Comparison of ENCODE assay signal across 15 cellular contexts in genomic region chr17:62650587-62650986, GRCh38. TPM values are rescaled to one million over a fixed set of nuclear protein-coding genes. Genes with fewer than 3 reads are reported as not detected.
A peak's percentile ranks its signal among the peaks of the same experiment; 100 is the strongest.
DNase-seq lines count a peak whose midpoint lies in the region; ATAC-seq, FAIRE-seq and TF ChIP-seq lines count a peak whose summit lies in the region.
"Had no signal": no experiment of that assay in that cellular context is flagged by ENCODE, and none has a peak within 500 bp of the region (broad histone marks: within the 10 kb centered on the region; RNA-seq: fewer than 3 reads in every experiment).

No MANE protein-coding gene starts in this region.

- peaks cover 8% of the 10 kb centered on the region for H3K36me3 ChIP-seq in IMR-90 (ENCODE audit: control insufficient read depth, insufficient read depth, low read length)
- no peaks in the 10 kb centered on the region for H3K36me3 ChIP-seq in H1 (ENCODE audit: control insufficient read depth in 2 of 4, insufficient read depth in 4 of 4, low read length in 3 of 4)
- H3K36me3 ChIP-seq in osteoblast (ENCODE audit: insufficient read depth, low read length) = peaks cover 14% of the 10 kb centered on the region

- no peak for FAIRE-seq in H1 (lab: Jason Lieb, UNC)
- FAIRE-seq: D721Med, H54 had no signal

- H3K18ac ChIP-seq in IMR-90 (ENCODE audit: low read depth, low read length) = no peak overlapping the region
- no peak overlapping the region for H3K18ac ChIP-seq in H1 (ENCODE audit: extremely low read depth, low read length)

- H3K79me2 ChIP-seq in H1 (ENCODE audit: control insufficient read depth in 1 of 2, insufficient read depth in 2 of 2, low read length in 2 of 2) = no peaks in the 10 kb centered on the region
- H3K79me2 ChIP-seq in osteoblast (ENCODE audit: insufficient read depth, low read length) = peaks cover 81% of the 10 kb centered on the region

- H3K79me1 ChIP-seq in IMR-90 (ENCODE audit: low read depth in 1 of 2, low read length in 2 of 2) (peaks cover 29 to 90% of the 10 kb centered on the region in 2 experiments), H1 (ENCODE audit: low read depth, low read length) (no peaks in the 10 kb centered on the region; the same call in 1 of the 2 replicates)

- H3K4me2 ChIP-seq in IMR-90 (ENCODE audit: low read depth, low read length) (no peak overlapping the region), H1 (ENCODE audit: insufficient read depth in 1 of 2, low read depth in 2 of 2, low read length in 2 of 2) (no peak overlapping the region), osteoblast (ENCODE audit: insufficient read depth, low read length) (no peak overlapping the region)

- H3K9ac ChIP-seq in IMR-90 (ENCODE audit: low read depth, low read length) = no peak overlapping the region
- H3K9ac ChIP-seq in H1 (replicated peaks in 1 of 4; ENCODE audit: extremely low read depth in 1 of 4, low read depth in 3 of 4, low read length in 3 of 4) = no peak overlapping the region

- H4K91ac ChIP-seq in IMR-90 (ENCODE audit: insufficient read depth, low read depth, low read length) = peak overlapping the region; percentile 9; the same call in 1 of the 2 replicates
- H4K91ac ChIP-seq in H1 (replicated peaks; ENCODE audit: insufficient read length, low read length) = peak overlapping the region; percentile 54

- BruUV-seq in IMR-90 (replicated peaks; lab: Mats Ljungman, UMichigan) = no TSS peak

- H3K56ac ChIP-seq in IMR-90 (ENCODE audit: extremely low read depth, insufficient read depth, low read length) (no peak overlapping the region), H1 (replicated peaks; ENCODE audit: insufficient read length, low read depth, low read length) (no peak overlapping the region)

- intact Hi-C loops in IMR-90 (cut with micrococcal nuclease) = loop anchor here (10.0 kb wide), 1 partner anchor 96 kb away; no protein-coding TSS in a partner anchor

- ATAC-seq in IMR-90 (ENCODE audit: low read depth) (no peak), GM18520 (IDR thresholded peaks at IDR 0.05; ENCODE audit: unreplicated experiment) (no peak)

- in situ Hi-C loops in IMR-90 (cut with MboI; ENCODE audit: low sequenced_read_pairs) = no loop called here

- TF ChIP-seq CTCF in IMR-90 (conservative IDR thresholded peaks at IDR 0.05; ENCODE audit: low read depth, low read length) (no peak), H1 (IDR thresholded peaks at IDR 0.05; ENCODE audit: control extremely low read depth in 1 of 3, insufficient read depth in 1 of 3, low read depth in 1 of 3, low read length in 3 of 3) (no peak), osteoblast (IDR thresholded peaks at IDR 0.05; ENCODE audit: extremely low read depth, low read depth, low read length) (no peak)

- H3K27ac ChIP-seq in IMR-90 (ENCODE audit: insufficient read depth, low read length) = no peak overlapping the region
- no peak overlapping the region for H3K27ac ChIP-seq in H1 (ENCODE audit: low read depth, low read length)
- peak overlapping the region; percentile 75 for H3K27ac ChIP-seq in osteoblast (ENCODE audit: low read depth, low read length)
- H3K27ac ChIP-seq: SK-N-MC had no signal

- no peak overlapping the region for H2BK12ac ChIP-seq in H1 (ENCODE audit: low read depth, low read length)

- H3K4me3 ChIP-seq in IMR-90 (ENCODE audit: insufficient read depth, low read depth, low read length) (no peak overlapping the region), H1 (ENCODE audit: extremely low read depth in 1 of 4, insufficient read depth in 2 of 4, low read depth in 3 of 4, low read length in 4 of 4) (no peak overlapping the region), osteoblast (ENCODE audit: insufficient read depth, low read length) (no peak overlapping the region)
- H3K4me3 ChIP-seq: SK-N-MC had no signal

- DNase-seq in EH (ENCODE audit: low read depth) = peak; percentile 45
- DNase-seq in IMR-90 = no peak
- DNase-seq in H1 (ENCODE audit: low read depth in 1 of 2, low spot score in 2 of 2) = no peak
- peak; percentile 66 for DNase-seq in osteoblast (ENCODE audit: insufficient read length, low spot score, missing footprints)
- DNase-seq in DMS153 (lab: John Stamatoyannopoulos, UW) = no peak
- no peak for DNase-seq in mesenteric fat pad (ENCODE audit: low spot score)
- no peak for DNase-seq in T-helper 1 cell
- DNase-seq: AML-193; CD4-positive, CD25-positive, alpha-beta regulatory T cell; NCI-H146; NCI-H2227 treated with DMSO at 0.1 percent for 48 hours had no signal

- H2BK15ac ChIP-seq in IMR-90 (ENCODE audit: low read depth, low read length) = no peak overlapping the region
- H2BK15ac ChIP-seq in H1 (ENCODE audit: low read length) = no peak overlapping the region

- no CpG with 5 or more reads among the region's 6 CpGs for WGBS in IMR-90 (ENCODE audit: extremely low coverage in 2 of 2, insufficient read length in 1 of 2), 2 experiments
- WGBS in H1 (ENCODE audit: extremely low coverage in 1 of 2, insufficient coverage in 1 of 2, insufficient read length in 1 of 2, insufficient replicate concordance in 2 of 2, low coverage in 1 of 2, low lambda C conversion rate in 2 of 2, missing lambda C conversion rate in 1 of 2), 2 experiments = 90% methylated on average over 6 of the region's 6 CpGs; no CpG with 5 or more reads in 1 of the 2 experiments

- H2BK20ac ChIP-seq in IMR-90 (ENCODE audit: low read depth, low read length) (no peak overlapping the region; the same call in 1 of the 2 replicates), H1 (ENCODE audit: low read length) (no peak overlapping the region)

- dilution Hi-C loops in IMR-90 (cut with HindIII; ENCODE audit: low sequenced_read_pairs, unreplicated experiment) = no loop called here

- H2AFZ ChIP-seq in IMR-90 (replicated peaks; ENCODE audit: low read length, poor library complexity) (no peak overlapping the region), H1 (ENCODE audit: low read length) (no peak overlapping the region), osteoblast (ENCODE audit: low read length) (no peak overlapping the region)

- CTCF ChIA-PET in IMR-90 (lab: Yijun Ruan, JAX) (no interaction called here), H1 (lab: Charles Lee; ENCODE audit: partially characterized antibody) (interaction anchor here (2.1 to 3.2 kb wide), 2 partner anchors 11 to 22 kb away, joined by 5 to 12 read pairs; no protein-coding TSS in a partner anchor)

- H4K5ac ChIP-seq in IMR-90 (ENCODE audit: low read depth, low read length) = no peak overlapping the region
- no peak overlapping the region for H4K5ac ChIP-seq in H1 (ENCODE audit: insufficient read length, low read depth, low read length)

- no peak for TF ChIP-seq POLR2A in IMR-90 (IDR thresholded peaks at IDR 0.05; ENCODE audit: low read depth, low read length)
- TF ChIP-seq POLR2A in H1 (IDR thresholded peaks at IDR 0.05; ENCODE audit: control extremely low read depth in 1 of 2, low read depth in 2 of 2, low read length in 2 of 2) = no peak

- no peak for TF ChIP-seq EP300 in H1 (IDR thresholded peaks at IDR 0.05; ENCODE audit: borderline replicate concordance in 1 of 2, low read depth in 2 of 2, low read length in 2 of 2)

- H3K23ac ChIP-seq in IMR-90 (ENCODE audit: low read depth, low read length) = peak overlapping the region; percentile 55; the same call in 1 of the 2 replicates
- no peak overlapping the region for H3K23ac ChIP-seq in H1 (ENCODE audit: insufficient read length)

- TF ChIP-seq RAD21 in IMR-90 (IDR thresholded peaks at IDR 0.05; ENCODE audit: low read length) (no peak), H1 (IDR thresholded peaks at IDR 0.05 in 1 of 2, conservative IDR thresholded peaks at IDR 0.05 in 1 of 2; ENCODE audit: low read depth in 2 of 2, low read length in 2 of 2) (no peak)

- H2AK5ac ChIP-seq in IMR-90 (ENCODE audit: low read depth, low read length) = no peak overlapping the region
- H2AK5ac ChIP-seq in H1 (ENCODE audit: low read depth, low read length) = no peak overlapping the region

- POLR2A ChIA-PET in IMR-90 (lab: Charles Lee; ENCODE audit: unreplicated experiment) = no interaction called here
- POLR2A ChIA-PET in H1 (lab: Charles Lee; ENCODE audit: partially characterized antibody) = no interaction called here

- H3K14ac ChIP-seq in IMR-90 (replicated peaks; ENCODE audit: low read depth, low read length) = no peak overlapping the region
- H3K14ac ChIP-seq in H1 (ENCODE audit: insufficient read length) = no peak overlapping the region

- H3K9me3 ChIP-seq in IMR-90 (ENCODE audit: control insufficient read depth, insufficient read depth, low read length) (no peaks in the 10 kb centered on the region), H1 (ENCODE audit: insufficient read depth in 2 of 2, low read depth in 1 of 2, low read length in 1 of 2) (no peaks in the 10 kb centered on the region), osteoblast (ENCODE audit: low read depth, low read length) (no peaks in the 10 kb centered on the region)

- H2BK5ac ChIP-seq in IMR-90 (ENCODE audit: low read depth, low read length, poor library complexity, severe bottlenecking) (no peak overlapping the region), H1 (ENCODE audit: low read depth, low read length) (no peak overlapping the region)

- H4K8ac ChIP-seq in IMR-90 (ENCODE audit: low read depth in 2 of 2, low read length in 2 of 2) = no peak overlapping the region
- no peak overlapping the region for H4K8ac ChIP-seq in H1 (ENCODE audit: extremely low read depth, insufficient read depth, low read length)

- peaks cover 43% of the 10 kb centered on the region for H4K20me1 ChIP-seq in IMR-90 (ENCODE audit: insufficient read depth, low read length)
- H4K20me1 ChIP-seq in H1 (replicated peaks in 1 of 2; ENCODE audit: control insufficient read depth in 1 of 2, insufficient read depth in 2 of 2, low read length in 2 of 2) = no peaks in the 10 kb centered on the region
- H4K20me1 ChIP-seq in osteoblast (ENCODE audit: insufficient read depth, low read length) = peaks cover 34% of the 10 kb centered on the region

- H3K27me3 ChIP-seq in IMR-90 (ENCODE audit: control insufficient read depth, insufficient read depth, low read length) (no peaks in the 10 kb centered on the region), H1 (replicated peaks in 1 of 4; ENCODE audit: control insufficient read depth in 3 of 4, extremely low read depth in 1 of 4, insufficient read depth in 3 of 4, low read length in 3 of 4) (peaks cover 0 to 6% (median 3%) of the 10 kb centered on the region in 4 experiments; a peak in 1 of 7 replicates), osteoblast (ENCODE audit: insufficient read depth, low read length) (no peaks in the 10 kb centered on the region)

- H3K4ac ChIP-seq in IMR-90 (ENCODE audit: low read depth, low read length) = peak overlapping the region; percentile 7; the same call in 1 of the 2 replicates
- no peak overlapping the region for H3K4ac ChIP-seq in H1 (replicated peaks; ENCODE audit: insufficient read length, low read depth, low read length)

- H2BK120ac ChIP-seq in IMR-90 (ENCODE audit: low read depth, low read length) (peak overlapping the region; percentile 27; the same call in 1 of the 2 replicates), H1 (replicated peaks; ENCODE audit: low read depth, low read length) (no peak overlapping the region)

- peaks cover 11% of the 10 kb centered on the region for H3K23me2 ChIP-seq in H1 (ENCODE audit: low read depth, low read length)

- peaks cover 46% of the 10 kb centered on the region for H3K9me1 ChIP-seq in IMR-90 (ENCODE audit: insufficient read depth, low read length)

- H3K4me1 ChIP-seq in IMR-90 (ENCODE audit: control insufficient read depth, insufficient read depth, low read length) (peaks cover 36% of the 10 kb centered on the region), H1 (replicated peaks in 1 of 4; ENCODE audit: control insufficient read depth in 3 of 4, insufficient read depth in 4 of 4, low read length in 3 of 4) (peaks cover 0 to 20% (median 11%) of the 10 kb centered on the region in 4 experiments; a peak in 6 of 7 replicates), osteoblast (ENCODE audit: insufficient read depth, low read length) (peaks cover 56% of the 10 kb centered on the region)

- H2AK9ac ChIP-seq in IMR-90 (replicated peaks; ENCODE audit: low read depth, low read length, poor library complexity) = no peak overlapping the region

RNA-seq across cellular contexts. Expression of gene MRC2, which starts 23.1 kb away (rescaled TPM):
- total RNA-seq in IMR-90 (2012; rRNA removed) (37.5 and 39.3 TPM in 2 replicates), osteoblast (443 and 552 TPM in 2 replicates), mesenteric fat pad (46.1 TPM)
- polyA plus RNA-seq in IMR-90 (2012; rRNA removed) (137 and 152 TPM in 2 replicates), H1 (2011; rRNA removed) (7.0 and 17.2 TPM in 2 replicates)
- polyA plus RNA-seq in IMR-90 (2012; cell fraction: cytosol; rRNA removed) = 88.6 and 140 TPM in 2 replicates
- 194 and 479 TPM in 2 replicates for polyA plus RNA-seq in IMR-90 (2012; cell fraction: nucleus; rRNA removed; ENCODE audit: low replicate concordance)
- 23.0 and 24.2 TPM in 2 replicates for total RNA-seq in H1 (2021; fragmentation: NEBNext Ultra II Directional; extraction: Animal tissue kit (Norgen Biotek cat#: 25700))
- 10.9 TPM for polyA plus RNA-seq in H1 (2011; cell fraction: cytosol; rRNA removed)
- 82.7 TPM for polyA plus RNA-seq in H1 (2011; cell fraction: nucleus; rRNA removed)
- polyA plus RNA-seq in H1 (2012, experiment 1 of 2) = 12.5 to 19.6 TPM (median 17.8 TPM) in 4 replicates
- 14.4 TPM for polyA plus RNA-seq in H1 (2012, experiment 2 of 2)
- polyA plus RNA-seq in H1 (2013, experiment 1 of 2) = 25.8 TPM
- polyA plus RNA-seq in H1 (2013, experiment 2 of 2) = 22.6 TPM
- polyA minus RNA-seq in H1 (2011; rRNA and poly(A)+ RNA removed) = 10.5 and 11.7 TPM in 2 replicates
- polyA minus RNA-seq in H1 (2011; cell fraction: cytosol; rRNA and poly(A)+ RNA removed) = 17.7 TPM
- polyA minus RNA-seq in H1 (2011; cell fraction: nucleus; rRNA and poly(A)+ RNA removed) = 26.9 TPM

Comparison
In these comparisons a context has a peak if more than half of its experiments do, and no peak if none do; other contexts are left out.
1. DNase-seq: peak in EH (single experiment) and osteoblast (single experiment); none in IMR-90 (single experiment), H1 (0 of 2), DMS153 (single experiment), mesenteric fat pad (single experiment) and T-helper 1 cell (0 of 5).